Comparison of ENCODE assay signal across 9 cellular contexts in the genomic region with DNA sequence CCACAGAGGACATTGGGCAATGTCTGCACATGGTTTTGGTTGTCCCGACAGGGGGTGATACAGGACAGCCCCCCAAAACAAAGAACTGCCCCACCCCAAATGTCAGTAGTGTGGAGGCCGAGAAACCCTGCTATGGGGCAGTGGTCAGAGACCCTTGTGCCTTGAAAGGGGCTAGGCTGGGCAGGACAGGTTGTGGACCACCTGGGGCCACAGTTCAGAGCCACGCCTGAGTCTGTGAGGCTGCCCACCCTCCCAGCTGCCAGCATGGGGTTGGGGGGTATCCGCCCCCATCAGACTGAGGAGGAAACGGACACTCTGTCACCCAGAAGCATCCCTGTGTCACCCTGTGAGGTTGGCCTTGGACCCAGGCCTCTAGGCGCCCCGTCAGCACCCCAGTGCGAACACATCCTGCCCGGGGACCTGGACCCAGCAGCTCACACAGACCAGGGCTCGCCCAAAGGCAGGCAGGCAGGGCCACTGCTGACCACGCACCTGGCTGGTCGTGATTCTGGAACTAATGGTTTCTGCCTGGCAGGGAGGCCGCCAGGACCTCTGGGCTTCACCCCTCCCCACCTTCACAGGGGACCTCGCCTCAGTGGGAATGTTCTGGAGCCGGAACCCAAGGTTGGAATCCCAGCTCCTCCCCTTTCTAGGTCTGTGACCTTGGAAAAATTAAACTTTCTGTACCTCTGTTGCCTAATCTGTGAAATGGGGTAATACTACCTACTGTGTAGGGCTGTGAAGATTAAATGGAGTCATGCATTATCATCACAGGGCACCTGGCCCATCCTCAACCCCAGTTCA. TPM values are rescaled to one million over a fixed set of nuclear protein-coding genes. Genes with fewer than 3 reads are reported as not detected.
A peak's percentile ranks its signal among the peaks of the same experiment; 100 is the strongest.
DNase-seq lines count a peak whose midpoint lies in the region; ATAC-seq and TF ChIP-seq lines count a peak whose summit lies in the region.
"Had no signal": no experiment of that assay in that cellular context is flagged by ENCODE, and none has a peak within 500 bp of the region (broad histone marks: within the 10 kb centered on the region; RNA-seq: fewer than 3 reads in every experiment).

No MANE protein-coding gene starts in this region.

- H3K27me3 Mint-ChIP-seq in T-helper 1 cell treated with Interleukin-12 subunit alpha and Interleukin-12 subunit beta and Interleukin-4 antibody, amounts not matched to agents 30 μg/mL and 1 μg/mL, for 36 hours (ENCODE audit: low read depth), result no peaks in the 10 kb centered on the region
- H3K27me3 Mint-ChIP-seq in T-helper 17 cell, result no peaks in the 10 kb centered on the region
- H3K27me3 Mint-ChIP-seq in stimulated activated naive CD8-positive, alpha-beta T cell treated with anti-CD3 and anti-CD28 coated beads, Interleukin-15, amount 100 ng/mL, for 72 hours, result no peaks in the 10 kb centered on the region

- peak overlapping the region; percentile 91 for H3K4me3 Mint-ChIP-seq in T-helper 1 cell treated with Interleukin-12 subunit alpha and Interleukin-12 subunit beta and Interleukin-4 antibody, amounts not matched to agents 30 μg/mL and 1 μg/mL, for 36 hours
- H3K4me3 Mint-ChIP-seq in T-helper 17 cell, result peak overlapping the region; percentile 93
- peak overlapping the region; percentile 87 to 99 for H3K4me3 Mint-ChIP-seq in stimulated activated naive CD8-positive, alpha-beta T cell treated with anti-CD3 and anti-CD28 coated beads, Interleukin-15, amount 100 ng/mL, for 72 hours

- TF ChIP-seq CTCF in fibroblast of villous mesenchyme (IDR thresholded peaks at IDR 0.05; ENCODE audit: insufficient read depth, low read depth, low read length), result no peak

- no peaks in the 10 kb centered on the region for H3K9me3 ChIP-seq in T-helper 17 cell (ENCODE audit: control insufficient read depth, low read length, poor library complexity, severe bottlenecking)

- DNase-seq in T-helper 1 cell (no peak), T-helper 17 cell (no peak), fibroblast of villous mesenchyme (ENCODE audit: low read depth) (no peak)
- no peak for DNase-seq in stimulated activated naive CD8-positive, alpha-beta T cell treated with anti-CD3 and anti-CD28 coated beads, Interleukin-15, amount 100 ng/mL, for 72 hours
- DNase-seq: activated CD4-positive, CD25-positive, alpha-beta regulatory T cell treated with anti-CD3 and anti-CD28 coated beads, Interleukin-2, amount 50 U/mL, for 72 hours had no signal

- H3K27ac Mint-ChIP-seq in T-helper 1 cell treated with Interleukin-12 subunit alpha and Interleukin-12 subunit beta and Interleukin-4 antibody, amounts not matched to agents 30 μg/mL and 1 μg/mL, for 36 hours, result peak overlapping the region; percentile 92
- peak overlapping the region; percentile 93 for H3K27ac Mint-ChIP-seq in T-helper 17 cell
- H3K27ac Mint-ChIP-seq in stimulated activated naive CD8-positive, alpha-beta T cell treated with anti-CD3 and anti-CD28 coated beads, Interleukin-15, amount 100 ng/mL, for 72 hours, result peak overlapping the region; percentile 94 to 97

- peaks cover 2% of the 10 kb centered on the region for H3K9me3 Mint-ChIP-seq in T-helper 1 cell treated with Interleukin-12 subunit alpha and Interleukin-12 subunit beta and Interleukin-4 antibody, amounts not matched to agents 30 μg/mL and 1 μg/mL, for 36 hours
- H3K9me3 Mint-ChIP-seq in stimulated activated naive CD8-positive, alpha-beta T cell treated with anti-CD3 and anti-CD28 coated beads, Interleukin-15, amount 100 ng/mL, for 72 hours, result no peaks in the 10 kb centered on the region

- peak overlapping the region; percentile 68 for H3K4me3 ChIP-seq in fibroblast of villous mesenchyme (ENCODE audit: low read depth, low read length)

- H3K4me1 Mint-ChIP-seq in T-helper 1 cell treated with Interleukin-12 subunit alpha and Interleukin-12 subunit beta and Interleukin-4 antibody, amounts not matched to agents 30 μg/mL and 1 μg/mL, for 36 hours (ENCODE audit: low read depth), result peaks cover 16% of the 10 kb centered on the region
- peaks cover 16% of the 10 kb centered on the region for H3K4me1 Mint-ChIP-seq in T-helper 17 cell
- peaks cover 27% of the 10 kb centered on the region for H3K4me1 Mint-ChIP-seq in stimulated activated naive CD8-positive, alpha-beta T cell treated with anti-CD3 and anti-CD28 coated beads, Interleukin-15, amount 100 ng/mL, for 72 hours

- H3K36me3 Mint-ChIP-seq in T-helper 1 cell treated with Interleukin-12 subunit alpha and Interleukin-12 subunit beta and Interleukin-4 antibody, amounts not matched to agents 30 μg/mL and 1 μg/mL, for 36 hours (ENCODE audit: low read depth), result peaks cover 3% of the 10 kb centered on the region
- no peaks in the 10 kb centered on the region for H3K36me3 Mint-ChIP-seq in T-helper 17 cell (ENCODE audit: low read depth)

- no peak for ATAC-seq in T-helper 17 cell
- ATAC-seq in stimulated activated naive CD8-positive, alpha-beta T cell treated with anti-CD3 and anti-CD28 coated beads, Interleukin-15, amount 100 ng/mL, for 72 hours, result no peak
- ATAC-seq in GM18867 (IDR thresholded peaks at IDR 0.05; ENCODE audit: unreplicated experiment), result no peak
- no peak for ATAC-seq in HG03521 (IDR thresholded peaks at IDR 0.05; ENCODE audit: unreplicated experiment)
- ATAC-seq in HG02870 (IDR thresholded peaks at IDR 0.05; ENCODE audit: unreplicated experiment), result no peak

RNA-seq across cellular contexts. Expression of a gene that starts 1.4 kb away (rescaled TPM):
- total RNA-seq in T-helper 17 cell (10 to 100 TPM; 34.3 to 34.7 TPM), fibroblast of villous mesenchyme (32.9 and 36.7 TPM in 2 replicates)
